17 cellular contexts compared by ENCODE assay signal in the genomic region with DNA sequence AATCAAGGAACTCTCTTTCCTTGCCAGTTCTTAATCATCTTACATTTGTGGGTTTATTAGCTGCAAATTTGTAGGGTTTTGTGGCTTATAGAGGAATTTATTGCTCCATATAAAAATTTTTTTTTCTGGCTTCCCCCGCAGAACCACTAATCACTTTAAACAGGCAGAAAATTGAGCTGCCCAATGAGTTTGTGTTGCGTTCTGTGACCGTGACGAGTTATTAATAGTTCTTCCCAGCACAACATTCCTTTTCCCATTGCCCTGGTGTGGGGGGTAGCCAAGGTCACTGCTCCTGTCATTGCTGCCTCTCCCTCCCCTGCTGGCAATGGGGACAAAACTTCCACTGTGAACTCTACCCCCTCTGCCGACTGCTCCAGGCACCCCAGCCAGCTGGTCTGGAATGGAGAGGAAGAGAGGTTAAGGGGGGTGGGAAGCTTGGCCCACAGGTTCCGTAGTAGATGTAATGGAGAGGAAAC. TPM values are rescaled to one million over a fixed set of nuclear protein-coding genes. Genes with fewer than 3 reads are reported as not detected.
DNase-seq lines count a peak whose midpoint lies in the region; ATAC-seq and TF ChIP-seq lines count a peak whose summit lies in the region.
"Had no signal": no experiment of that assay in that cellular context is flagged by ENCODE, and none has a peak within 500 bp of the region (broad histone marks: within the 10 kb centered on the region; RNA-seq: fewer than 3 reads in every experiment).

No MANE protein-coding gene starts in this region.

- no peaks in the 10 kb centered on the region for H3K9me3 Mint-ChIP-seq in activated T-helper 1 cell treated with anti-CD3 and anti-CD28 coated beads, Interleukin-12 subunit alpha, Interleukin-12 subunit beta, Interleukin-2, Interleukin-4 antibody, amounts not matched to agents 30 ng/mL and 10 ng/mL and 1 ng/mL, durations not matched to agents 14 hours and 24 hours and 36 hours
- H3K9me3 Mint-ChIP-seq: activated B cell treated with CpG ODN at 0.5 μM for 24 hours; activated T-cell treated with anti-CD3 and anti-CD28 coated beads, Interleukin-2, amount 50 U/mL, for 72 hours; stimulated activated naive CD8-positive, alpha-beta T cell treated with anti-CD3 and anti-CD28 coated beads, Interleukin-15, amount 100 ng/mL, for 72 hours had no signal

- no peak overlapping the region for H3K27ac ChIP-seq in testis
- H3K27ac ChIP-seq: neutrophil had no signal

- H3K4me1 Mint-ChIP-seq in activated T-helper 1 cell treated with anti-CD3 and anti-CD28 coated beads, Interleukin-12 subunit alpha, Interleukin-12 subunit beta, Interleukin-2, Interleukin-4 antibody, amounts not matched to agents 30 ng/mL and 10 ng/mL and 1 ng/mL, durations not matched to agents 14 hours and 24 hours and 36 hours (ENCODE audit: low read depth): no peaks in the 10 kb centered on the region
- H3K4me1 Mint-ChIP-seq: activated B cell treated with CpG ODN at 0.5 μM for 24 hours had no signal

- no peaks in the 10 kb centered on the region for H3K27me3 ChIP-seq in testis

- H3K27me3 Mint-ChIP-seq in activated T-helper 1 cell treated with anti-CD3 and anti-CD28 coated beads, Interleukin-12 subunit alpha, Interleukin-12 subunit beta, Interleukin-2, Interleukin-4 antibody, amounts not matched to agents 30 ng/mL and 10 ng/mL and 1 ng/mL, durations not matched to agents 14 hours and 24 hours and 36 hours (ENCODE audit: insufficient read depth): peaks cover 11% of the 10 kb centered on the region
- H3K27me3 Mint-ChIP-seq: stimulated activated naive CD8-positive, alpha-beta T cell treated with anti-CD3 and anti-CD28 coated beads, Interleukin-15, amount 100 ng/mL, for 72 hours had no signal

- DNase-seq in M059J (ENCODE audit: low read depth) (peak; percentile 89), epidermal melanocyte (ENCODE audit: insufficient read length, low spot score) (peak; percentile 41), left lobe of liver (ENCODE audit: low spot score) (no peak), testis (peak; percentile 78), NCI-H226 (no peak)
- no peak for DNase-seq in activated T-helper 1 cell treated with anti-CD3 and anti-CD28 coated beads, Interleukin-12 subunit alpha, Interleukin-12 subunit beta, Interleukin-2, Interleukin-4 antibody, amounts not matched to agents 30 ng/mL and 10 ng/mL and 1 ng/mL, durations not matched to agents 14 hours and 24 hours and 36 hours (ENCODE audit: low spot score)
- DNase-seq: activated B cell treated with CpG ODN at 0.5 μM for 24 hours; activated T-cell treated with anti-CD3 and anti-CD28 coated beads, Interleukin-2, amount 50 U/mL, for 72 hours; erythroblast; NCI-H1105 treated with DMSO at 0.1 percent for 48 hours; NCI-H69; stimulated activated CD4-positive, alpha-beta T cell treated with anti-CD3 and anti-CD28 coated beads, Interleukin-4, amount 100 ng/mL, for 24 hours; stimulated activated naive CD8-positive, alpha-beta T cell treated with anti-CD3 and anti-CD28 coated beads, Interleukin-15, amount 100 ng/mL, for 72 hours had no signal

- 41 to 52% methylated on average over 6 of the region's 6 CpGs for WGBS in testis, 2 donors

- H3K27ac Mint-ChIP-seq in activated T-helper 1 cell treated with anti-CD3 and anti-CD28 coated beads, Interleukin-12 subunit alpha, Interleukin-12 subunit beta, Interleukin-2, Interleukin-4 antibody, amounts not matched to agents 30 ng/mL and 10 ng/mL and 1 ng/mL, durations not matched to agents 14 hours and 24 hours and 36 hours: no peak overlapping the region
- H3K27ac Mint-ChIP-seq: activated B cell treated with CpG ODN at 0.5 μM for 24 hours; activated T-cell treated with anti-CD3 and anti-CD28 coated beads, Interleukin-2, amount 50 U/mL, for 72 hours; brain; stimulated activated naive CD8-positive, alpha-beta T cell treated with anti-CD3 and anti-CD28 coated beads, Interleukin-15, amount 100 ng/mL, for 72 hours had no signal

- no peaks in the 10 kb centered on the region for H3K9me3 ChIP-seq in testis
- H3K9me3 ChIP-seq: neutrophil had no signal

- H3K4me3 ChIP-seq in testis: no peak overlapping the region

- no peak overlapping the region for H3K4me3 Mint-ChIP-seq in activated T-helper 1 cell treated with anti-CD3 and anti-CD28 coated beads, Interleukin-12 subunit alpha, Interleukin-12 subunit beta, Interleukin-2, Interleukin-4 antibody, amounts not matched to agents 30 ng/mL and 10 ng/mL and 1 ng/mL, durations not matched to agents 14 hours and 24 hours and 36 hours
- H3K4me3 Mint-ChIP-seq: activated B cell treated with CpG ODN at 0.5 μM for 24 hours; activated T-cell treated with anti-CD3 and anti-CD28 coated beads, Interleukin-2, amount 50 U/mL, for 72 hours; brain; stimulated activated naive CD8-positive, alpha-beta T cell treated with anti-CD3 and anti-CD28 coated beads, Interleukin-15, amount 100 ng/mL, for 72 hours had no signal

- no peaks in the 10 kb centered on the region for H3K36me3 ChIP-seq in testis (ENCODE audit: low read depth, missing control alignments)
- H3K36me3 ChIP-seq: neutrophil had no signal

- TF ChIP-seq CTCF in testis (IDR thresholded peaks at IDR 0.05): no peak

- ATAC-seq in left lobe of liver (peak; percentile 60), HG02973 (IDR thresholded peaks at IDR 0.05; ENCODE audit: unreplicated experiment) (no peak), HG03354 (IDR thresholded peaks at IDR 0.05; ENCODE audit: poor library complexity, severe bottlenecking, unreplicated experiment) (no peak)
- ATAC-seq: activated T-cell treated with anti-CD3 and anti-CD28 coated beads, Interleukin-2, amount 50 U/mL, for 72 hours; stimulated activated naive CD8-positive, alpha-beta T cell treated with anti-CD3 and anti-CD28 coated beads, Interleukin-15, amount 100 ng/mL, for 72 hours had no signal

- H3K4me1 ChIP-seq in testis: peaks cover 14% of the 10 kb centered on the region

- intact Hi-C loops in testis (cut with DNase I; ENCODE audit: low total_unique reads): no loop called here
- intact Hi-C loops in activated T-helper 1 cell treated with anti-CD3 and anti-CD28 coated beads, Interleukin-12 subunit alpha, Interleukin-12 subunit beta, Interleukin-2, Interleukin-4 antibody, amounts not matched to agents 30 ng/mL and 10 ng/mL and 1 ng/mL, durations not matched to agents 14 hours and 24 hours and 36 hours (cut with micrococcal nuclease): no loop called here

- TF ChIP-seq POLR2A in testis (IDR thresholded peaks at IDR 0.05): no peak

- H3K36me3 Mint-ChIP-seq in activated T-helper 1 cell treated with anti-CD3 and anti-CD28 coated beads, Interleukin-12 subunit alpha, Interleukin-12 subunit beta, Interleukin-2, Interleukin-4 antibody, amounts not matched to agents 30 ng/mL and 10 ng/mL and 1 ng/mL, durations not matched to agents 14 hours and 24 hours and 36 hours (ENCODE audit: low read depth): no peaks in the 10 kb centered on the region
- H3K36me3 Mint-ChIP-seq: brain had no signal

RNA-seq across cellular contexts. Expression of a gene that starts 55.1 kb away (rescaled TPM):
- 249 and 263 TPM in 2 replicates for total RNA-seq in M059J (2014; rRNA removed; shearing (Covaris generic))
- 1.1 TPM for total RNA-seq in left lobe of liver
- total RNA-seq in testis: 10 to 100 TPM; 29.9 to 43.9 TPM
- polyA plus RNA-seq in testis (ENCODE audit: insufficient read depth, low read depth, low replicate concordance): 49.0 TPM
- 82.9 and 88.1 TPM in 2 replicates for total RNA-seq in activated T-helper 1 cell treated with anti-CD3 and anti-CD28 coated beads, Interleukin-12 subunit alpha, Interleukin-12 subunit beta, Interleukin-2, Interleukin-4 antibody, amounts not matched to agents 30 ng/mL and 10 ng/mL and 1 ng/mL, durations not matched to agents 14 hours and 24 hours and 36 hours

Comparison
In these comparisons a context has a peak if more than half of its experiments do, and no peak if none do; other contexts are left out.
1. DNase-seq: peak in M059J (single experiment), epidermal melanocyte (single experiment) and testis (single experiment); none in left lobe of liver (single experiment), NCI-H226 (single experiment) and activated T-helper 1 cell treated with anti-CD3 and anti-CD28 coated beads, Interleukin-12 subunit alpha, Interleukin-12 subunit beta, Interleukin-2, Interleukin-4 antibody, amounts not matched to agents 30 ng/mL and 10 ng/mL and 1 ng/mL, durations not matched to agents 14 hours and 24 hours and 36 hours (single experiment).
2. RNA of a gene that starts 55.1 kb away (total RNA-seq): 249 to 263 TPM in M059J, 82.9 to 88.1 TPM in activated T-helper 1 cell treated with anti-CD3 and anti-CD28 coated beads, Interleukin-12 subunit alpha, Interleukin-12 subunit beta, Interleukin-2, Interleukin-4 antibody, amounts not matched to agents 30 ng/mL and 10 ng/mL and 1 ng/mL, durations not matched to agents 14 hours and 24 hours and 36 hours and 29.9 to 43.9 TPM in testis; 1.1 TPM in left lobe of liver (single experiment); every median in the first group is over 10 times any median in the second.